10 cellular contexts compared by ENCODE assay signal in genomic region chr3:185717121-185717520, GRCh38.
A peak's percentile ranks its signal among the peaks of the same experiment; 100 is the strongest.
DNase-seq lines count a peak whose midpoint lies in the region; ATAC-seq lines count a peak whose summit lies in the region.
"Had no signal": no experiment of that assay in that cellular context is flagged by ENCODE, and none has a peak within 500 bp of the region (broad histone marks: within the 10 kb centered on the region; RNA-seq: fewer than 3 reads in every experiment).

No MANE protein-coding gene starts in this region.

- peak overlapping the region; percentile 29 for H3K27ac ChIP-seq in ectodermal cell (ENCODE audit: insufficient read depth, low read depth, low read length, poor library complexity, severe bottlenecking)

- POLR2A ChIA-PET in activated CD8-positive, alpha-beta T cell treated with anti-CD3 and anti-CD28 coated beads, Interleukin-2, amount 10 ng/mL, durations not matched to agents 7 days and 5 days (lab: Charles Lee), result no interaction called here

- H3K27me3 Mint-ChIP-seq in activated CD8-positive, alpha-beta T cell treated with anti-CD3 and anti-CD28 coated beads, Interleukin-2, amount 10 ng/mL, durations not matched to agents 7 days and 5 days (ENCODE audit: low read depth), result peaks cover 18% of the 10 kb centered on the region

- no peaks in the 10 kb centered on the region for H3K9me3 ChIP-seq in ectodermal cell (ENCODE audit: control insufficient read depth, low read length)

- H3K4me1 Mint-ChIP-seq in activated CD8-positive, alpha-beta T cell treated with anti-CD3 and anti-CD28 coated beads, Interleukin-2, amount 10 ng/mL, durations not matched to agents 7 days and 5 days (ENCODE audit: low read depth), result no peaks in the 10 kb centered on the region

- no peaks in the 10 kb centered on the region for H3K9me3 Mint-ChIP-seq in activated CD8-positive, alpha-beta T cell treated with anti-CD3 and anti-CD28 coated beads, Interleukin-2, amount 10 ng/mL, durations not matched to agents 7 days and 5 days (ENCODE audit: insufficient read depth)

- no peaks in the 10 kb centered on the region for H3K36me3 ChIP-seq in ectodermal cell (ENCODE audit: control insufficient read depth, insufficient read depth, low read length)

- WGBS in ectodermal cell, 2 experiments, result 89 to 95% methylated on average over 4 of the region's 4 CpGs

- no peaks in the 10 kb centered on the region for H3K36me3 Mint-ChIP-seq in activated CD8-positive, alpha-beta T cell treated with anti-CD3 and anti-CD28 coated beads, Interleukin-2, amount 10 ng/mL, durations not matched to agents 7 days and 5 days (ENCODE audit: low read depth)

- CTCF ChIA-PET in activated CD8-positive, alpha-beta T cell treated with anti-CD3 and anti-CD28 coated beads, Interleukin-2, amount 10 ng/mL, durations not matched to agents 7 days and 5 days (lab: Charles Lee), result no interaction called here

- DNase-seq in CD1c-positive myeloid dendritic cell (ENCODE audit: extremely low spot score), result peak; percentile 29
- peak; percentile 14 to 46 for DNase-seq in NCI-H446 (lab: John Stamatoyannopoulos, UW)
- peak; percentile 86 for DNase-seq in myocyte (ENCODE audit: low read depth)
- no peak for DNase-seq in activated T-cell treated with anti-CD3 and anti-CD28 coated beads, Interleukin-2, amount 50 U/mL, for 48 hours
- no peak for DNase-seq in activated CD8-positive, alpha-beta T cell treated with anti-CD3 and anti-CD28 coated beads, Interleukin-2, amount 10 ng/mL, durations not matched to agents 7 days and 5 days
- no peak for DNase-seq in NCI-H1694 (lab: John Stamatoyannopoulos, UW)
- DNase-seq: activated CD4-positive, alpha-beta T cell treated with anti-CD3 and anti-CD28 coated beads, Interleukin-2, amount 50 U/mL, for 1 hour had no signal

- no peak overlapping the region for H3K27ac Mint-ChIP-seq in activated CD8-positive, alpha-beta T cell treated with anti-CD3 and anti-CD28 coated beads, Interleukin-2, amount 10 ng/mL, durations not matched to agents 7 days and 5 days

- no peaks in the 10 kb centered on the region for H3K27me3 ChIP-seq in ectodermal cell (ENCODE audit: control insufficient read depth, insufficient read depth, low read length, poor library complexity, severe bottlenecking)

- H3K4me3 Mint-ChIP-seq in activated CD8-positive, alpha-beta T cell treated with anti-CD3 and anti-CD28 coated beads, Interleukin-2, amount 10 ng/mL, durations not matched to agents 7 days and 5 days, result no peak overlapping the region

- H3K4me1 ChIP-seq in ectodermal cell (ENCODE audit: control insufficient read depth, insufficient read depth, low read length), result peaks cover 35% of the 10 kb centered on the region

- no peak overlapping the region for H3K4me3 ChIP-seq in ectodermal cell (ENCODE audit: insufficient read depth, low read depth, low read length)

- no peak for ATAC-seq in activated CD8-positive, alpha-beta T cell treated with anti-CD3 and anti-CD28 coated beads, Interleukin-2, amount 10 ng/mL, durations not matched to agents 7 days and 5 days
- no peak for ATAC-seq in HG02973 (IDR thresholded peaks at IDR 0.05; ENCODE audit: unreplicated experiment)
- ATAC-seq: left lobe of liver had no signal

Comparison
In these comparisons a context has a peak if more than half of its experiments do, and no peak if none do; other contexts are left out.
1. DNase-seq: peak in CD1c-positive myeloid dendritic cell (single experiment), NCI-H446 (2 of 2) and myocyte (single experiment); none in activated T-cell treated with anti-CD3 and anti-CD28 coated beads, Interleukin-2, amount 50 U/mL, for 48 hours (0 of 2), activated CD8-positive, alpha-beta T cell treated with anti-CD3 and anti-CD28 coated beads, Interleukin-2, amount 10 ng/mL, durations not matched to agents 7 days and 5 days (single experiment) and NCI-H1694 (single experiment).